ENCODE assay signal across 25 cellular contexts in the genomic region with DNA sequence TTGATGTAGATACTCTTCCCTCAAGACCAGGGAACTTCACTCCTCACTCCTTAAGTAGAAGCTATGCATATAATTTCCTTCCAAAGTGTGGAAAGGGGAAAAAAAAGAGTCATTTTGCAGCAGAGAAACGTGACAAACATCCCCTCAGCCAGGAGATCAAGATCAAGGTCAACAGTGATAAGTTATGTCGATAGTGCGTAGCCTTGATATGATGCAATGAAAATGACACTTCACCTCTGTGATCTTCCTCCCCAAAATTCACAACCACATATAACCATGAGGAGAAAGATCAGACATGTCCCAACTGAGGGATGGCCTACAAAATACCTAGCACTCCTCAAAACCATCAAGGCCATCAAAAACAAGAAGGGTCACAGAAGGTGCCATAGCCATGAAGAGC.
"Had no signal": no experiment of that assay in that cellular context is flagged by ENCODE, and none has a peak within 500 bp of the region (broad histone marks: within the 10 kb centered on the region; RNA-seq: fewer than 3 reads in every experiment).

No MANE protein-coding gene starts in this region.

- H3K36me3 ChIP-seq: left ventricle myocardium inferior, pancreas, right atrium auricular region, right lobe of liver, stomach, thyroid gland, transverse colon, upper lobe of left lung, vagina had no signal

- H3K4me3 ChIP-seq: left ventricle myocardium inferior, lung, mucosa of descending colon, pancreas, right atrium auricular region, right lobe of liver, stomach, testis, thyroid gland, transverse colon, upper lobe of left lung, vagina had no signal

- H3K9me3 ChIP-seq: mucosa of descending colon, pancreas, right lobe of liver, testis, thyroid gland, vagina had no signal

- H3K9me3 Mint-ChIP-seq: natural killer cell treated with Interleukin-12 subunit alpha and Interleukin-12 subunit beta and Interleukin-15 and Interleukin-18, amount 100 ng/mL, for 72 hours; stimulated activated naive B cell treated with anti-CD40 and anti-IgM and Interleukin-4, amounts not matched to agents 10 μg/mL and 1 μg/mL and 100 μg/mL, for 72 hours had no signal

- H3K27ac Mint-ChIP-seq: memory B cell; naive thymus-derived CD4-positive, alpha-beta T cell; natural killer cell treated with Interleukin-12 subunit alpha and Interleukin-12 subunit beta and Interleukin-15 and Interleukin-18, amount 100 ng/mL, for 72 hours; stimulated activated naive B cell treated with anti-CD40 and anti-IgM and Interleukin-4, amounts not matched to agents 10 μg/mL and 1 μg/mL and 100 μg/mL, for 72 hours had no signal

- H3K36me3 Mint-ChIP-seq: memory B cell; naive thymus-derived CD4-positive, alpha-beta T cell; natural killer cell treated with Interleukin-12 subunit alpha and Interleukin-12 subunit beta and Interleukin-15 and Interleukin-18, amount 100 ng/mL, for 72 hours; stimulated activated naive B cell treated with anti-CD40 and anti-IgM and Interleukin-4, amounts not matched to agents 10 μg/mL and 1 μg/mL and 100 μg/mL, for 72 hours had no signal

- H3K4me1 Mint-ChIP-seq: memory B cell had no signal

- DNase-seq: hippocampal formation; kidney; left ventricle myocardium inferior; midbrain; mucosa of descending colon; naive thymus-derived CD4-positive, alpha-beta T cell; pancreas; posterior cingulate gyrus; right lobe of liver; stimulated activated CD4-positive, alpha-beta T cell treated with anti-CD3 and anti-CD28 coated beads, Interleukin-12 subunit alpha, Interleukin-12 subunit beta, amount 100 ng/mL, for 4 hours; stimulated activated CD4-positive, alpha-beta T cell treated with anti-CD3 and anti-CD28 coated beads, Interleukin-15, amount 100 ng/mL, for 24 hours; stimulated activated CD4-positive, alpha-beta T cell treated with anti-CD3 and anti-CD28 coated beads, Interleukin-2, amount 100 ng/mL, for 24 hours; stimulated activated CD4-positive, alpha-beta T cell treated with anti-CD3 and anti-CD28 coated beads, Interleukin-4, amount 100 ng/mL, for 1 hour; stimulated activated naive B cell treated with anti-CD40 and anti-IgM and Interleukin-4, amounts not matched to agents 10 μg/mL and 1 μg/mL and 100 μg/mL, for 72 hours; stimulated activated naive CD8-positive, alpha-beta T cell treated with anti-CD3 and anti-CD28 coated beads, Interleukin-15, Interleukin-2, amounts not matched to agents 100 U/mL and 50 U/mL, for 24 hours; stomach; testis; thyroid gland; transverse colon; upper lobe of left lung had no signal

- H3K4me3 Mint-ChIP-seq: memory B cell; naive thymus-derived CD4-positive, alpha-beta T cell; natural killer cell treated with Interleukin-12 subunit alpha and Interleukin-12 subunit beta and Interleukin-15 and Interleukin-18, amount 100 ng/mL, for 72 hours; stimulated activated naive B cell treated with anti-CD40 and anti-IgM and Interleukin-4, amounts not matched to agents 10 μg/mL and 1 μg/mL and 100 μg/mL, for 72 hours had no signal

- H3K27me3 ChIP-seq: pancreas, right atrium auricular region, right lobe of liver, stomach, testis, thyroid gland, transverse colon, upper lobe of left lung, vagina had no signal

- H3K27ac ChIP-seq: left ventricle myocardium inferior, pancreas, right atrium auricular region, right lobe of liver, stomach, testis, thyroid gland, transverse colon, upper lobe of left lung, vagina had no signal

- ATAC-seq: mucosa of descending colon; naive thymus-derived CD4-positive, alpha-beta T cell; natural killer cell treated with Interleukin-12 subunit alpha and Interleukin-12 subunit beta and Interleukin-15 and Interleukin-18, amount 100 ng/mL, for 72 hours; pancreas; right lobe of liver; stimulated activated naive B cell treated with anti-CD40 and anti-IgM and Interleukin-4, amounts not matched to agents 10 μg/mL and 1 μg/mL and 100 μg/mL, for 72 hours; stimulated activated naive CD8-positive, alpha-beta T cell treated with anti-CD3 and anti-CD28 coated beads, Interleukin-15, Interleukin-2, amounts not matched to agents 100 U/mL and 50 U/mL, for 24 hours had no signal

- H3K4me1 ChIP-seq: left ventricle myocardium inferior, pancreas, right atrium auricular region, right lobe of liver, stomach, testis, thyroid gland, transverse colon, upper lobe of left lung, vagina had no signal

- H3K27me3 Mint-ChIP-seq: memory B cell had no signal
